24 cellular contexts compared by ENCODE assay signal in genomic region chr10:79588800-79589199, GRCh38. TPM values are rescaled to one million over a fixed set of nuclear protein-coding genes. Genes with fewer than 3 reads are reported as not detected.
"Had no signal": no experiment of that assay in that cellular context is flagged by ENCODE, and none has a peak within 500 bp of the region (broad histone marks: within the 10 kb centered on the region; RNA-seq: fewer than 3 reads in every experiment).

No MANE protein-coding gene starts in this region.

- H3K9me3 Mint-ChIP-seq: nephron progenitor cell had no signal

- H3K27ac Mint-ChIP-seq: naive thymus-derived CD4-positive, alpha-beta T cell; nephron progenitor cell had no signal

- H3K9me3 ChIP-seq: prostate gland, uterus had no signal

- H3K4me3 ChIP-seq: dorsolateral prefrontal cortex, heart left ventricle, prostate gland, uterus had no signal

- H3K27me3 ChIP-seq: heart left ventricle, uterus had no signal

- H3K27ac ChIP-seq: dorsolateral prefrontal cortex, heart left ventricle, parathyroid adenoma, prostate gland, uterus had no signal

- H3K4me1 Mint-ChIP-seq: naive thymus-derived CD4-positive, alpha-beta T cell; nephron progenitor cell had no signal

- H3K4me1 ChIP-seq: heart left ventricle, parathyroid adenoma, prostate gland, uterus had no signal

- H3K36me3 Mint-ChIP-seq: naive thymus-derived CD4-positive, alpha-beta T cell had no signal

- H3K4me3 Mint-ChIP-seq: naive thymus-derived CD4-positive, alpha-beta T cell; nephron progenitor cell had no signal

- H3K36me3 ChIP-seq: heart left ventricle, prostate gland, uterus had no signal

- DNase-seq: cortex of kidney; dorsolateral prefrontal cortex; effector CD8-positive, alpha-beta T cell; heart left ventricle; islet precursor cell; mammary epithelial cell; naive thymus-derived CD4-positive, alpha-beta T cell; nephron progenitor cell; small intestine; stimulated activated CD4-positive, alpha-beta T cell treated with anti-CD3 and anti-CD28 coated beads, Interleukin-12 subunit alpha, Interleukin-12 subunit beta, amount 100 ng/mL, for 4 hours; stimulated activated CD4-positive, alpha-beta T cell treated with anti-CD3 and anti-CD28 coated beads, Interleukin-2, amount 100 ng/mL, for 48 hours; stimulated activated naive CD4-positive, alpha-beta T cell treated with Interleukin-2 at 50 U/mL for 16 hours; trophoblast cell; uterus had no signal

- ATAC-seq: left lobe of liver; naive thymus-derived CD4-positive, alpha-beta T cell had no signal

RNA-seq across cellular contexts. Expression of gene SFTPA1, which starts 21.9 kb away (rescaled TPM):
- total RNA-seq: fibroblast of lung; frontal cortex; glomerular endothelial cell; heart left ventricle; mammary epithelial cell; mesenteric fat pad; mononuclear cell; naive thymus-derived CD4-positive, alpha-beta T cell; omental fat pad; prostate gland; renal cortical epithelial cell had no signal
- polyA plus RNA-seq: fibroblast of lung; mammary epithelial cell; naive thymus-derived CD4-positive, alpha-beta T cell had no signal

RNA-seq across cellular contexts. Expression of gene SFTPA2, which starts 28.6 kb away (rescaled TPM):
- total RNA-seq: fibroblast of lung; frontal cortex; glomerular endothelial cell; heart left ventricle; mammary epithelial cell; mesenteric fat pad; mononuclear cell; naive thymus-derived CD4-positive, alpha-beta T cell; renal cortical epithelial cell had no signal
- polyA plus RNA-seq: fibroblast of lung; mammary epithelial cell; naive thymus-derived CD4-positive, alpha-beta T cell had no signal
